ENCODE assay signal across 9 cellular contexts in the genomic region with DNA sequence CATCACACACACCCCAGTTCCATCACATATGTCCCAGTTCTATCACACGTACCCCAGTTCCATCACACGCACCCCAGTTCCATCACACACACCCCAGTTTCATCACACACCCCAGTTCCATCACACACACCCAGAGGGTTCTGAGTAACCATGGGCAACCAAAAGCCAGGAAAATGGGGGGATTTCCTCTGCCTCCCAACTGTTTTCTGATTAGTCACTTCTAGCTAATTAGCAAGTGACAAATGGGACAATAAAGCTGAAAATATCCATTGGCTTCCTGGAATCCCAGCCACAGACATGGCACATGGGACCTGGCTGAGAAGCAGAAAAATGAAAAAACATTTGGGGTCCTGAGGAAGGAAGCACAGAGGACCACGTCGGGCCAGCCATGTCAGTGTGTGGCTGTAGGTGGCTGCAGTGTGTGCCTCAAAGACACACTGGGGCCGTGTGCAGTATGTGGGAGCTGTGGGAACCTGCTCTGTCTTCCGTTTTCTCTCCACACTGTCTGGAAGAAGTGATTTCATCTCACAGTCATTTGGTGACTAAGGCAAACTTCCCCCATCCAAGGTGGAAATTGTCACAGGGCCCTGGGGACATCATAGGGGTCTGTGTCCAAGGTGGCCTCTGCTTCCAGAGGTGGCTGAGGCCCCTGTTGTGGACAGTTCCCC.
A peak's percentile ranks its signal among the peaks of the same experiment; 100 is the strongest.
DNase-seq lines count a peak whose midpoint lies in the region; ATAC-seq and TF ChIP-seq lines count a peak whose summit lies in the region.
"Had no signal": no experiment of that assay in that cellular context is flagged by ENCODE, and none has a peak within 500 bp of the region (broad histone marks: within the 10 kb centered on the region; RNA-seq: fewer than 3 reads in every experiment).

No MANE protein-coding gene starts in this region.

- in situ Hi-C loops in HAP-1 (cut with MboI; ENCODE audit: low sequenced_read_pairs): no loop called here

- peaks cover 15% of the 10 kb centered on the region for H3K36me3 Mint-ChIP-seq in stimulated activated memory B cell treated with anti-CD40 and anti-IgM and Interleukin-4, amounts not matched to agents 10 μg/mL and 1 μg/mL and 100 μg/mL, for 72 hours

- no peak overlapping the region for H3K4me3 ChIP-seq in SJSA1
- no peak overlapping the region for H3K4me3 ChIP-seq in HAP-1
- H3K4me3 ChIP-seq in colonic mucosa: no peak overlapping the region
- H3K4me3 ChIP-seq: dorsolateral prefrontal cortex had no signal

- H3K9me3 Mint-ChIP-seq in stimulated activated memory B cell treated with anti-CD40 and anti-IgM and Interleukin-4, amounts not matched to agents 10 μg/mL and 1 μg/mL and 100 μg/mL, for 72 hours: no peaks in the 10 kb centered on the region

- H3K4me1 Mint-ChIP-seq in stimulated activated memory B cell treated with anti-CD40 and anti-IgM and Interleukin-4, amounts not matched to agents 10 μg/mL and 1 μg/mL and 100 μg/mL, for 72 hours: peaks cover 65% of the 10 kb centered on the region

- peak overlapping the region; percentile 18 for H3K27ac Mint-ChIP-seq in stimulated activated memory B cell treated with anti-CD40 and anti-IgM and Interleukin-4, amounts not matched to agents 10 μg/mL and 1 μg/mL and 100 μg/mL, for 72 hours

- H3K27me3 Mint-ChIP-seq in stimulated activated memory B cell treated with anti-CD40 and anti-IgM and Interleukin-4, amounts not matched to agents 10 μg/mL and 1 μg/mL and 100 μg/mL, for 72 hours: no peaks in the 10 kb centered on the region

- ATAC-seq in esophagus mucosa: peak; percentile 46
- ATAC-seq in stimulated activated memory B cell treated with anti-CD40 and anti-IgM and Interleukin-4, amounts not matched to agents 10 μg/mL and 1 μg/mL and 100 μg/mL, for 72 hours: peak; percentile 59

- TF ChIP-seq CTCF in colonic mucosa (IDR thresholded peaks at IDR 0.05): no peak

- H3K4me1 ChIP-seq in SJSA1 (replicated peaks): peaks cover 10% of the 10 kb centered on the region
- H3K4me1 ChIP-seq in HAP-1: no peaks in the 10 kb centered on the region
- peaks cover 7% of the 10 kb centered on the region for H3K4me1 ChIP-seq in colonic mucosa

- H3K27ac ChIP-seq in SJSA1: peak overlapping the region; percentile 13; the same call in 1 of the 2 replicates
- no peak overlapping the region for H3K27ac ChIP-seq in colonic mucosa

- H3K36me3 ChIP-seq in SJSA1: no peaks in the 10 kb centered on the region
- H3K36me3 ChIP-seq in HAP-1 (replicated peaks): no peaks in the 10 kb centered on the region
- no peaks in the 10 kb centered on the region for H3K36me3 ChIP-seq in colonic mucosa

- intact Hi-C loops in colonic mucosa (cut with DNase I): loop anchor here (10.0 kb wide), 1 partner anchor 96 kb away; no protein-coding TSS in a partner anchor

- peak; percentile 13 for DNase-seq in activated naive CD4-positive, alpha-beta T cell treated with Interleukin-2 at 50 U/mL for 16 hours
- DNase-seq in activated naive CD4-positive, alpha-beta T cell (lab: John Stamatoyannopoulos, UW): no peak
- DNase-seq in SJSA1 (ENCODE audit: low read depth in 1 of 2, low spot score in 2 of 2) (peak in 1 of 2 experiments; percentile 37), HAP-1 (ENCODE audit: low spot score in 2 of 2) (no peak), colonic mucosa (no peak), ecto neural progenitor cell (ENCODE audit: low spot score) (no peak)
- DNase-seq: dorsolateral prefrontal cortex had no signal

- no peaks in the 10 kb centered on the region for H3K27me3 ChIP-seq in SJSA1 (replicated peaks)
- H3K27me3 ChIP-seq in HAP-1 (ENCODE audit: low read depth): no peaks in the 10 kb centered on the region
- H3K27me3 ChIP-seq in colonic mucosa: no peaks in the 10 kb centered on the region
- H3K27me3 ChIP-seq: dorsolateral prefrontal cortex had no signal

- no peak overlapping the region for H3K9ac ChIP-seq in colonic mucosa (ENCODE audit: low read depth in 2 of 2, low read length in 2 of 2)

- H3K9me3 ChIP-seq in SJSA1 (replicated peaks) (0 out of 2 replicates have a peak, but pooled peaks cover 2% of the 10 kb centered on the region), HAP-1 (no peaks in the 10 kb centered on the region), colonic mucosa (no peaks in the 10 kb centered on the region)

- no peak overlapping the region for H3K4me3 Mint-ChIP-seq in stimulated activated memory B cell treated with anti-CD40 and anti-IgM and Interleukin-4, amounts not matched to agents 10 μg/mL and 1 μg/mL and 100 μg/mL, for 72 hours
